ENCODE assay signal across 8 cellular contexts in genomic region chr15:67914537-67915373, GRCh38.
A peak's percentile ranks its signal among the peaks of the same experiment; 100 is the strongest.
DNase-seq lines count a peak whose midpoint lies in the region; ATAC-seq and TF ChIP-seq lines count a peak whose summit lies in the region.

No MANE protein-coding gene starts in this region.

- POLR2A ChIA-PET in PC-9 (lab: Charles Lee; ENCODE audit: unreplicated experiment) = interaction anchor here (0.6 kb wide), 1 partner anchor 127 kb away, joined by 3 read pairs; no protein-coding TSS in a partner anchor

- intact Hi-C loops in PC-9 (cut with micrococcal nuclease; ENCODE audit: unreplicated experiment) (no loop called here), prostate gland (cut with DNase I) (loop anchor here (1.0 to 5.0 kb wide), 3 partner anchors 22 to 52 kb away; no protein-coding TSS in a partner anchor), natural killer cell (cut with micrococcal nuclease) (no loop called here)

- H3K9me2 ChIP-seq in GM23248 (ENCODE audit: insufficient read depth) (no peaks in the 10 kb centered on the region), PC-9 (ENCODE audit: insufficient read depth) (no peaks in the 10 kb centered on the region)

- H3K4me3 Mint-ChIP-seq in glutamatergic neuron (ENCODE audit: unreplicated experiment) = peak overlapping the region; percentile 68
- H3K4me3 Mint-ChIP-seq in natural killer cell = no peak overlapping the region

- TF ChIP-seq CTCF in PC-9 (conservative IDR thresholded peaks at IDR 0.05) = no peak
- TF ChIP-seq CTCF in glutamatergic neuron (IDR thresholded peaks at IDR 0.05; ENCODE audit: partially characterized antibody, unreplicated experiment) = no peak
- no peak for TF ChIP-seq CTCF in prostate gland (IDR thresholded peaks at IDR 0.05)
- TF ChIP-seq CTCF in natural killer cell (IDR thresholded peaks at IDR 0.05) = no peak

- H3K79me2 ChIP-seq in GM23248 (ENCODE audit: insufficient read depth) (no peaks in the 10 kb centered on the region), PC-9 (ENCODE audit: low read depth) (no peaks in the 10 kb centered on the region)

- peak; percentile 8 for DNase-seq in GM23248
- no peak for DNase-seq in PC-9
- DNase-seq in glutamatergic neuron = peak; percentile 75
- peak; percentile 56 for DNase-seq in prostate gland (ENCODE audit: low spot score)
- no peak for DNase-seq in 8988T
- DNase-seq in natural killer cell = no peak

- H3K36me3 Mint-ChIP-seq in glutamatergic neuron (ENCODE audit: unreplicated experiment) (peaks cover 5% of the 10 kb centered on the region), natural killer cell (no peaks in the 10 kb centered on the region)

- ATAC-seq in natural killer cell (no peak), HG03571 (IDR thresholded peaks at IDR 0.05; ENCODE audit: unreplicated experiment) (no peak), GM21526 (IDR thresholded peaks at IDR 0.05; ENCODE audit: low FRiP score, unreplicated experiment) (no peak)

- H3K27ac Mint-ChIP-seq in glutamatergic neuron (ENCODE audit: unreplicated experiment) = peak overlapping the region; percentile 99
- H3K27ac Mint-ChIP-seq in natural killer cell = no peak overlapping the region

- H2AFZ ChIP-seq in GM23248 (peak overlapping the region; percentile 50), PC-9 (no peak overlapping the region)

- 9 to 11% methylated on average over 6 of the region's 6 CpGs for WGBS in GM23248 (ENCODE audit: low coverage in 1 of 2, low lambda C conversion rate in 2 of 2, missing lambda C conversion rate in 2 of 2), 2 experiments
- 17% methylated on average over 6 of the region's 6 CpGs for WGBS in prostate gland

- H3K27me3 Mint-ChIP-seq in glutamatergic neuron (ENCODE audit: unreplicated experiment) (peaks cover 4% of the 10 kb centered on the region), natural killer cell (ENCODE audit: low read depth in 2 of 2) (peaks cover 0 to 7% of the 10 kb centered on the region in 2 donors)

- H4K20me1 ChIP-seq in GM23248 (ENCODE audit: insufficient read depth) (no peaks in the 10 kb centered on the region), PC-9 (ENCODE audit: insufficient read depth) (no peaks in the 10 kb centered on the region)

- H3K4me1 Mint-ChIP-seq in glutamatergic neuron (ENCODE audit: low read depth, unreplicated experiment) = peaks cover 42% of the 10 kb centered on the region
- peaks cover 0 to 5% of the 10 kb centered on the region in 2 donors for H3K4me1 Mint-ChIP-seq in natural killer cell

- H3K9me3 ChIP-seq in GM23248 (ENCODE audit: low read depth) (no peaks in the 10 kb centered on the region), PC-9 (ENCODE audit: insufficient read depth, low read depth) (no peaks in the 10 kb centered on the region; the same call in 1 of the 2 replicates), prostate gland (no peaks in the 10 kb centered on the region)

- no peak overlapping the region for H3K9ac ChIP-seq in GM23248

- H3F3A ChIP-seq in GM23248 (ENCODE audit: insufficient read depth) (no peaks in the 10 kb centered on the region), PC-9 (ENCODE audit: insufficient read depth, low read depth) (no peaks in the 10 kb centered on the region)

- CTCF ChIA-PET in PC-9 (lab: Charles Lee) = no interaction called here

- H3K27ac ChIP-seq in GM23248 = no peak overlapping the region
- no peak overlapping the region for H3K27ac ChIP-seq in PC-9
- peak overlapping the region; percentile 84 to 85 for H3K27ac ChIP-seq in prostate gland

- no peaks in the 10 kb centered on the region for H3K27me3 ChIP-seq in GM23248 (replicated peaks; ENCODE audit: insufficient read depth)
- H3K27me3 ChIP-seq in PC-9 (ENCODE audit: insufficient read depth, low read depth) = no peaks in the 10 kb centered on the region
- no peaks in the 10 kb centered on the region for H3K27me3 ChIP-seq in prostate gland (replicated peaks; ENCODE audit: insufficient read depth)

- no peak overlapping the region for H3K4me3 ChIP-seq in GM23248
- no peak overlapping the region for H3K4me3 ChIP-seq in PC-9
- no peak overlapping the region for H3K4me3 ChIP-seq in prostate gland

- in situ Hi-C loops in GM23248 (cut with MboI) = no loop called here

- H3K9me3 Mint-ChIP-seq in glutamatergic neuron (ENCODE audit: unreplicated experiment) (peaks cover 4% of the 10 kb centered on the region), natural killer cell (no peaks in the 10 kb centered on the region)

- H3K36me3 ChIP-seq in GM23248 (ENCODE audit: low read depth) (no peaks in the 10 kb centered on the region), PC-9 (ENCODE audit: low read depth) (no peaks in the 10 kb centered on the region), prostate gland (no peaks in the 10 kb centered on the region)

- H3K4me2 ChIP-seq in GM23248 (ENCODE audit: unreplicated experiment) (no peak overlapping the region), PC-9 (peak overlapping the region; percentile 28; the same call in 1 of the 2 replicates)

- no peak for TF ChIP-seq POLR2A in prostate gland (IDR thresholded peaks at IDR 0.05)

- H3K4me1 ChIP-seq in GM23248 (ENCODE audit: insufficient read depth) = no peaks in the 10 kb centered on the region
- 0 out of 2 replicates have a peak, but pooled peaks cover 11% of the 10 kb centered on the region for H3K4me1 ChIP-seq in PC-9 (replicated peaks; ENCODE audit: insufficient read depth)
- peaks cover 17% of the 10 kb centered on the region for H3K4me1 ChIP-seq in prostate gland (replicated peaks)

- no TSS peak for BruUV-seq in PC-9 (replicated peaks; lab: Mats Ljungman, UMichigan)

Comparison
In these comparisons a context has a peak if more than half of its experiments do, and no peak if none do; other contexts are left out.
1. DNase-seq: peak in GM23248 (single experiment), glutamatergic neuron (single experiment) and prostate gland (single experiment); none in PC-9 (0 of 2), 8988T (single experiment) and natural killer cell (single experiment).
2. H3K27ac ChIP-seq: peak in prostate gland (2 of 2); none in GM23248 (single experiment) and PC-9 (single experiment).